In the genomic region with DNA sequence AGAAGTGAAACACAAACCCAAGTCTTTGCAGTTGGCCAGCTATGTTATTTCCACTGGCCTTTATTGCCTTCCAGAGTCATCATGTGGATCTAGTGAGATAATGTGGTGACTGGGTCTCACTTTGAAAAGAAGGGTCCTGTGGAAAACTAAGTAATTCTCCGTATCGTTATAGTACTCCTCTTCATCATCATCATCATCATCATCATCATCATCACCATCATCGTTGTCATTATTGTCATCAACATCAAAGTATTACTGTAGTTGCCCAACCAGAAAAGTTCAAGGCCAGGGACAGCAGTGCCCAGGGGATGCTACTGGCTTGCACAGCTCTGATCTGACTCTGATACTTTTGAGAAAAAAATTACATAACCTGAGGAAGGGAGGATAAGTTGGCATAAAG, we compare ENCODE assay signal across 11 cellular contexts.
"Had no signal": no experiment of that assay in that cellular context is flagged by ENCODE, and none has a peak within 500 bp of the region (broad histone marks: within the 10 kb centered on the region; RNA-seq: fewer than 3 reads in every experiment).

No MANE protein-coding gene starts in this region.

- H3K27ac ChIP-seq: GM23248 had no signal

- H3K4me3 ChIP-seq: GM23248, GM23338, HAP-1 had no signal

- H3K4me1 Mint-ChIP-seq: GM23338 had no signal

- H3K9ac ChIP-seq: GM23248 had no signal

- H3K36me3 ChIP-seq: HAP-1 had no signal

- ATAC-seq: GM23338, HCT116 had no signal

- H3K4me1 ChIP-seq: HAP-1 had no signal

- FAIRE-seq: H1, H54 had no signal

- DNase-seq: GM23248, GOT3, H7, H9, HCEC 1CT, HFFc6 had no signal

- H3K4me2 ChIP-seq: GM23338 had no signal

- H3K4me3 Mint-ChIP-seq: GM23338, H9, HFFc6 had no signal

- H3K27ac Mint-ChIP-seq: GM23338, H9, HFFc6 had no signal

- H3K9me3 ChIP-seq: HAP-1 had no signal

- H2AFZ ChIP-seq: GM23248, GM23338 had no signal
